Comparison of ENCODE assay signal across 8 cellular contexts in genomic region chr19:572140-572890, GRCh38. TPM values are rescaled to one million over a fixed set of nuclear protein-coding genes. Genes with fewer than 3 reads are reported as not detected.
A peak's percentile ranks its signal among the peaks of the same experiment; 100 is the strongest.
DNase-seq lines count a peak whose midpoint lies in the region; ATAC-seq and TF ChIP-seq lines count a peak whose summit lies in the region.

BSG (plus strand) TSS chr19:572596; CDS start chr19:572635, 39 bp downstream.

- WGBS in right cardiac atrium, result under 1% methylated on average over 95 of the region's 95 CpGs

- DNase-seq in NCI-H1930 (lab: John Stamatoyannopoulos, UW) (peak; percentile 84 to 94), ascending aorta (ENCODE audit: low spot score in 2 of 2) (peak; percentile 86 to 98), right cardiac atrium (peak; percentile 99 to 100 (median 99)), putamen (ENCODE audit: low spot score) (peak; percentile 97), vagina (ENCODE audit: extremely low spot score in 2 of 2) (peak in 1 of 2 donors; percentile 98)
- DNase-seq in T-helper 2 cell treated with Interferon-gamma antibody and Interleukin-4, amounts not matched to agents 5 μg/mL and 100 μg/mL, for 36 hours (ENCODE audit: low spot score), result peak; percentile 99

- H3K9me3 Mint-ChIP-seq in T-helper 2 cell treated with Interferon-gamma antibody and Interleukin-4, amounts not matched to agents 5 μg/mL and 100 μg/mL, for 36 hours, result no peaks in the 10 kb centered on the region

- H3K27ac Mint-ChIP-seq in T-helper 2 cell treated with Interferon-gamma antibody and Interleukin-4, amounts not matched to agents 5 μg/mL and 100 μg/mL, for 36 hours, result peak within 1 kb of the TSS; percentile 99

- no peaks in the 10 kb centered on the region for H3K27me3 Mint-ChIP-seq in T-helper 2 cell treated with Interferon-gamma antibody and Interleukin-4, amounts not matched to agents 5 μg/mL and 100 μg/mL, for 36 hours (ENCODE audit: low read depth)

- intact Hi-C loops in ascending aorta (cut with DNase I) (loop anchor here (1.0 to 5.0 kb wide), 4 partner anchors 41 to 225 kb away; partner anchors contain the start of genes CDC34, POLRMT, PTBP1 and TPGS1), right cardiac atrium (cut with DNase I) (loop anchor here in 2 of 4 donors (5.0 kb wide), 1 partner anchor 40 kb away; the partner anchor contains the start of gene CDC34 (in 2 of the 2)), vagina (cut with DNase I) (no loop called here)

- ATAC-seq in GM18502 (IDR thresholded peaks at IDR 0.05; ENCODE audit: poor library complexity, unreplicated experiment), result peak; percentile 72
- peak; percentile 75 for ATAC-seq in HG02970 (IDR thresholded peaks at IDR 0.05; ENCODE audit: low FRiP score, unreplicated experiment)
- peak; percentile 79 to 86 for ATAC-seq in right cardiac atrium

- H3K36me3 Mint-ChIP-seq in T-helper 2 cell treated with Interferon-gamma antibody and Interleukin-4, amounts not matched to agents 5 μg/mL and 100 μg/mL, for 36 hours (ENCODE audit: low read depth), result no peaks in the 10 kb centered on the region

- H3K36me3 ChIP-seq in ascending aorta (no peaks in the 10 kb centered on the region), vagina (no peaks in the 10 kb centered on the region)

- peak within 1 kb of the TSS; percentile 93 for H3K4me3 Mint-ChIP-seq in T-helper 2 cell treated with Interferon-gamma antibody and Interleukin-4, amounts not matched to agents 5 μg/mL and 100 μg/mL, for 36 hours

- H3K27me3 ChIP-seq in ascending aorta (no peaks in the 10 kb centered on the region), right cardiac atrium (ENCODE audit: control insufficient read depth, insufficient read depth) (no peaks in the 10 kb centered on the region), vagina (no peaks in the 10 kb centered on the region)

- H3K9me3 ChIP-seq in ascending aorta (no peaks in the 10 kb centered on the region), right cardiac atrium (ENCODE audit: control insufficient read depth, low read length) (no peaks in the 10 kb centered on the region), vagina (no peaks in the 10 kb centered on the region)

- H3K27ac ChIP-seq in ascending aorta (peak within 1 kb of the TSS; percentile 74 to 89), right cardiac atrium (ENCODE audit: low read length) (peak within 1 kb of the TSS; percentile 90), vagina (peak within 1 kb of the TSS; percentile 89)

- peak; percentile 37 to 96 for TF ChIP-seq POLR2A in vagina (IDR thresholded peaks at IDR 0.05)

- H3K4me1 ChIP-seq in ascending aorta (peaks cover 11 to 39% of the 10 kb centered on the region in 2 donors), right cardiac atrium (ENCODE audit: control insufficient read depth, insufficient read depth, low read length) (peaks cover 2% of the 10 kb centered on the region), vagina (peaks cover 57% of the 10 kb centered on the region)

- H3K4me3 ChIP-seq in ascending aorta, result peak within 1 kb of the TSS; percentile 72 to 100
- peak within 1 kb of the TSS; percentile 91 for H3K4me3 ChIP-seq in right cardiac atrium (ENCODE audit: low read length)
- peak within 1 kb of the TSS; percentile 77 to 99 for H3K4me3 ChIP-seq in vagina

- peaks cover 20% of the 10 kb centered on the region for H3K4me1 Mint-ChIP-seq in T-helper 2 cell treated with Interferon-gamma antibody and Interleukin-4, amounts not matched to agents 5 μg/mL and 100 μg/mL, for 36 hours (ENCODE audit: low read depth)

- peak in 1 of 3 experiments; percentile 18 for TF ChIP-seq CTCF in ascending aorta (IDR thresholded peaks at IDR 0.05)
- no peak for TF ChIP-seq CTCF in vagina (IDR thresholded peaks at IDR 0.05)

RNA-seq across cellular contexts. Expression of gene BSG, which starts in this region (rescaled TPM):
- total RNA-seq in ascending aorta, result 647 TPM
- 1,000 to 10,000 TPM; 1,142 to 1,510 (median 1,274) TPM for total RNA-seq in right cardiac atrium
- polyA plus RNA-seq in right cardiac atrium, result 1,705 TPM
- 231 TPM for total RNA-seq in vagina
